In genomic region chr9:120891255-120891954, GRCh38 we compare ENCODE assay signal across 10 cellular contexts. TPM values are rescaled to one million over a fixed set of nuclear protein-coding genes. Genes with fewer than 3 reads are reported as not detected.
A peak's percentile ranks its signal among the peaks of the same experiment; 100 is the strongest.
DNase-seq lines count a peak whose midpoint lies in the region; ATAC-seq and TF ChIP-seq lines count a peak whose summit lies in the region.
"Had no signal": no experiment of that assay in that cellular context is flagged by ENCODE, and none has a peak within 500 bp of the region (broad histone marks: within the 10 kb centered on the region; RNA-seq: fewer than 3 reads in every experiment).

No MANE protein-coding gene starts in this region.

- no peak for ATAC-seq in left cardiac atrium

- H3F3A ChIP-seq in smooth muscle cell (ENCODE audit: low read depth): peaks cover 33% of the 10 kb centered on the region

- intact Hi-C loops in left cardiac atrium (cut with DNase I): no loop called here

- no peaks in the 10 kb centered on the region for H3K9me3 ChIP-seq in smooth muscle cell (replicated peaks; ENCODE audit: low read depth)

- WGBS in smooth muscle cell (ENCODE audit: low lambda C conversion rate): 84% methylated on average over 11 of the region's 11 CpGs

- H3K36me3 Mint-ChIP-seq in IgD-negative memory B cell: no peaks in the 10 kb centered on the region
- H3K36me3 Mint-ChIP-seq in activated CD4-positive, alpha-beta T cell treated with anti-CD3 and anti-CD28 coated beads, Interleukin-2, amount 10 ng/mL, durations not matched to agents 7 days and 5 days (ENCODE audit: low read depth): peaks cover 15% of the 10 kb centered on the region
- H3K36me3 Mint-ChIP-seq in immature natural killer cell: no peaks in the 10 kb centered on the region

- POLR2A ChIA-PET in activated CD4-positive, alpha-beta T cell treated with anti-CD3 and anti-CD28 coated beads, Interleukin-2, amount 10 ng/mL, durations not matched to agents 7 days and 5 days (lab: Charles Lee): interaction anchor here (0.6 to 2.4 kb wide), 6 partner anchors 13 to 183 kb away, joined by 4 to 11 read pairs (median 5); partner anchors contain the start of genes PHF19 and TRAF1

- H3K4me3 Mint-ChIP-seq in IgD-negative memory B cell (peak overlapping the region in 1 of 4 donors; percentile 61), immature natural killer cell (no peak overlapping the region)
- H3K4me3 Mint-ChIP-seq in activated CD4-positive, alpha-beta T cell treated with anti-CD3 and anti-CD28 coated beads, Interleukin-2, amount 10 ng/mL, durations not matched to agents 7 days and 5 days: peak overlapping the region; percentile 62
- H3K4me3 Mint-ChIP-seq: nephron had no signal

- H3K27me3 Mint-ChIP-seq in IgD-negative memory B cell (no peaks in the 10 kb centered on the region), immature natural killer cell (ENCODE audit: low read depth in 3 of 3) (peaks cover 0 to 2% (median 0%) of the 10 kb centered on the region in 3 donors)
- H3K27me3 Mint-ChIP-seq in activated CD4-positive, alpha-beta T cell treated with anti-CD3 and anti-CD28 coated beads, Interleukin-2, amount 10 ng/mL, durations not matched to agents 7 days and 5 days: no peaks in the 10 kb centered on the region

- H2AFZ ChIP-seq in smooth muscle cell (ENCODE audit: low read depth): no peak overlapping the region

- no peaks in the 10 kb centered on the region for H4K20me1 ChIP-seq in smooth muscle cell (ENCODE audit: low read depth)

- H3K9me3 Mint-ChIP-seq in IgD-negative memory B cell: no peaks in the 10 kb centered on the region
- no peaks in the 10 kb centered on the region for H3K9me3 Mint-ChIP-seq in activated CD4-positive, alpha-beta T cell treated with anti-CD3 and anti-CD28 coated beads, Interleukin-2, amount 10 ng/mL, durations not matched to agents 7 days and 5 days
- H3K9me3 Mint-ChIP-seq in immature natural killer cell: no peaks in the 10 kb centered on the region
- H3K9me3 Mint-ChIP-seq: nephron had no signal

- H3K4me2 ChIP-seq in smooth muscle cell: no peak overlapping the region

- no peaks in the 10 kb centered on the region for H3K27me3 ChIP-seq in smooth muscle cell (ENCODE audit: low read depth)

- peak overlapping the region in 2 of 3 donors; percentile 6 to 90 for H3K27ac Mint-ChIP-seq in IgD-negative memory B cell
- H3K27ac Mint-ChIP-seq in activated CD4-positive, alpha-beta T cell treated with anti-CD3 and anti-CD28 coated beads, Interleukin-2, amount 10 ng/mL, durations not matched to agents 7 days and 5 days: peak overlapping the region; percentile 99
- peak overlapping the region in 1 of 6 donors; percentile 2 for H3K27ac Mint-ChIP-seq in immature natural killer cell

- CTCF ChIA-PET in activated CD4-positive, alpha-beta T cell treated with anti-CD3 and anti-CD28 coated beads, Interleukin-2, amount 10 ng/mL, durations not matched to agents 7 days and 5 days (lab: Charles Lee): interaction anchor here (1.0 to 2.6 kb wide), 5 partner anchors 8 to 35 kb away, joined by 4 to 12 read pairs (median 5); no protein-coding TSS in a partner anchor

- DNase-seq in activated CD4-positive, alpha-beta T cell treated with anti-CD3 and anti-CD28 coated beads, Interleukin-2, amount 10 ng/mL, durations not matched to agents 7 days and 5 days: peak; percentile 80
- DNase-seq in effector CD4-positive, alpha-beta T cell: peak; percentile 59
- peak; percentile 56 for DNase-seq in stimulated activated naive CD4-positive, alpha-beta T cell treated with Interleukin-2 at 50 U/mL for 16 hours (lab: John Stamatoyannopoulos, UW)
- DNase-seq in immature natural killer cell: no peak
- DNase-seq in cerebellar nuclear complex (lab: John Stamatoyannopoulos, UW): no peak
- no peak for DNase-seq in left cardiac atrium
- no peak for DNase-seq in smooth muscle cell (lab: John Stamatoyannopoulos, UW; ENCODE audit: unreplicated experiment)
- DNase-seq: GF-D8 had no signal

- no peak overlapping the region for H3K27ac ChIP-seq in smooth muscle cell (ENCODE audit: low read depth)

- H3K4me3 ChIP-seq in smooth muscle cell: no peak overlapping the region

- no peaks in the 10 kb centered on the region for H3K36me3 ChIP-seq in smooth muscle cell (ENCODE audit: low read depth)

- peaks cover 22 to 26% (median 24%) of the 10 kb centered on the region in 3 donors for H3K4me1 Mint-ChIP-seq in IgD-negative memory B cell
- peaks cover 92% of the 10 kb centered on the region for H3K4me1 Mint-ChIP-seq in activated CD4-positive, alpha-beta T cell treated with anti-CD3 and anti-CD28 coated beads, Interleukin-2, amount 10 ng/mL, durations not matched to agents 7 days and 5 days
- H3K4me1 Mint-ChIP-seq in immature natural killer cell: peaks cover 17 to 23% of the 10 kb centered on the region in 2 donors

- H3K9ac ChIP-seq in smooth muscle cell (ENCODE audit: low read depth): no peak overlapping the region

- H3K79me2 ChIP-seq in smooth muscle cell (ENCODE audit: low read depth): no peaks in the 10 kb centered on the region

- no peak for TF ChIP-seq CTCF in smooth muscle cell (IDR thresholded peaks at IDR 0.05; ENCODE audit: borderline replicate concordance, insufficient read depth, poor library complexity, severe bottlenecking)

- peaks cover 15% of the 10 kb centered on the region for H3K4me1 ChIP-seq in smooth muscle cell (ENCODE audit: low read depth)

RNA-seq across cellular contexts. Expression of gene PHF19, which starts 14.4 kb away (rescaled TPM):
- 3.9 TPM for polyA plus RNA-seq in IgD-negative memory B cell
- total RNA-seq in activated CD4-positive, alpha-beta T cell treated with anti-CD3 and anti-CD28 coated beads, Interleukin-2, amount 10 ng/mL, durations not matched to agents 7 days and 5 days: 100 to 1,000 TPM; 331 to 351 TPM
- 10 to 100 TPM; 12.1 to 12.9 (median 12.8) TPM for polyA plus RNA-seq in immature natural killer cell
- total RNA-seq in left cardiac atrium: 10 to 100 TPM; 16.8 to 18.5 TPM
- 18.2 and 19.3 TPM in 2 replicates for total RNA-seq in smooth muscle cell
- 14.1 and 16.0 TPM in 2 replicates for polyA plus RNA-seq in smooth muscle cell

RNA-seq across cellular contexts. Expression of gene TRAF1, which starts 35.2 kb away (rescaled TPM):
- polyA plus RNA-seq in IgD-negative memory B cell (1.3 TPM), immature natural killer cell (1 to 10 TPM in 2 of 3 donors, under 1 TPM in 1; 0.67 to 3.4 (median 1.5) TPM), smooth muscle cell (2.9 and 4.6 TPM in 2 replicates)
- total RNA-seq in activated CD4-positive, alpha-beta T cell treated with anti-CD3 and anti-CD28 coated beads, Interleukin-2, amount 10 ng/mL, durations not matched to agents 7 days and 5 days: 10 to 100 TPM; 61.9 to 64.3 TPM
- total RNA-seq in left cardiac atrium (1 to 10 TPM; 3.3 to 3.7 TPM), smooth muscle cell (5.4 and 5.9 TPM in 2 replicates)

RNA-seq across cellular contexts. Expression of gene PSMD5, which starts 48.7 kb away (rescaled TPM):
- polyA plus RNA-seq in IgD-negative memory B cell: 16.8 TPM
- 10 to 100 TPM; 35.3 to 50.9 TPM for total RNA-seq in activated CD4-positive, alpha-beta T cell treated with anti-CD3 and anti-CD28 coated beads, Interleukin-2, amount 10 ng/mL, durations not matched to agents 7 days and 5 days
- 10 to 100 TPM; 10.1 to 23.1 (median 13.3) TPM for polyA plus RNA-seq in immature natural killer cell
- total RNA-seq in left cardiac atrium: 10 to 100 TPM; 22.5 to 25.9 TPM
- total RNA-seq in smooth muscle cell: 17.7 and 18.6 TPM in 2 replicates
- 12.9 and 14.4 TPM in 2 replicates for polyA plus RNA-seq in smooth muscle cell

Comparison
In these comparisons a context has a peak if more than half of its experiments do, and no peak if none do; other contexts are left out.
1. DNase-seq: peak in activated CD4-positive, alpha-beta T cell treated with anti-CD3 and anti-CD28 coated beads, Interleukin-2, amount 10 ng/mL, durations not matched to agents 7 days and 5 days (single experiment), effector CD4-positive, alpha-beta T cell (single experiment) and stimulated activated naive CD4-positive, alpha-beta T cell treated with Interleukin-2 at 50 U/mL for 16 hours (single experiment); none in immature natural killer cell (0 of 3), cerebellar nuclear complex (0 of 2), left cardiac atrium (single experiment) and smooth muscle cell (single experiment).
2. RNA of gene PHF19, which starts 14.4 kb away (total RNA-seq): 331 to 351 TPM in activated CD4-positive, alpha-beta T cell treated with anti-CD3 and anti-CD28 coated beads, Interleukin-2, amount 10 ng/mL, durations not matched to agents 7 days and 5 days; 18.2 to 19.3 TPM in smooth muscle cell and 16.8 to 18.5 TPM in left cardiac atrium; every median in the first group is over 10 times any median in the second.